17 cellular contexts compared by ENCODE assay signal in the genomic region with DNA sequence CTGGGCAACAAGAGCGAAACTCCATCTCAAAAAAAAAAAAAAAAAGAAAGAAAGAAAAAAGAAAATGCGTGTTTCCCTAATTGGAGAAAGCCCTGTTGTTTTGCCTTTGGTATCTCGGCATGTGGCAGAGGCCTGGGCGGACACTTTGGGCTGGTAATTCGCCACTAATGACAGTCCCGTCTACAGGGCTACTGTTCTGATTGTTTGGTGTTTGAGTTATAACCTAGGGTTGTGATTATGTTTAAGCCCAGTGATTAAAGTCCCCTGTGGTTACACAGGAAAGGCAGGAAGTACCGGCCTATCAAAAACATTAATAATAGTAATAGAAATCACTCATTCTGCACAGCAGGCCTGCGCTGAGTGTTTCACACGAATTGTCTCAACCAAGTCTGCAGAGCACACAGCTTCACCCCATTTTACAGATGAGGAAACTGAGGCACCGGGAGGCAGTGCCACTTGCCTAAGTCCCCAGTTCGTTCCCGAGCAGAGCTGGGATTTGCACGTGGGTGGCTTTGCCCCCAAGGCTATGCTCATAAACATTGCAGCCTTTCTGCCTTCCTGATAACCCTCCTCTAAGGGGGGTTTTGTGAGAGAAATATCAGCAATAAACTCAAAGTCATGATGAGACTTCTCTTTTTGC. TPM values are rescaled to one million over a fixed set of nuclear protein-coding genes. Genes with fewer than 3 reads are reported as not detected.
A peak's percentile ranks its signal among the peaks of the same experiment; 100 is the strongest.
DNase-seq lines count a peak whose midpoint lies in the region; ATAC-seq and TF ChIP-seq lines count a peak whose summit lies in the region.
"Had no signal": no experiment of that assay in that cellular context is flagged by ENCODE, and none has a peak within 500 bp of the region (broad histone marks: within the 10 kb centered on the region; RNA-seq: fewer than 3 reads in every experiment).

No MANE protein-coding gene starts in this region.

- H3K27me3 ChIP-seq in A673 (replicated peaks; ENCODE audit: insufficient read depth, low read depth, low read length, poor library complexity) (no peaks in the 10 kb centered on the region), lower lobe of right lung (ENCODE audit: low read depth) (no peaks in the 10 kb centered on the region)
- H3K27me3 ChIP-seq: right lobe of liver had no signal

- H3K4me1 Mint-ChIP-seq in chondrocyte (ENCODE audit: low read depth), result peaks cover 48% of the 10 kb centered on the region

- POLR2A ChIA-PET in A673 (lab: Charles Lee; ENCODE audit: low non-redundant PET), result interaction anchor here (0.5 kb wide), 1 partner anchor 20 kb away, joined by 5 read pairs; no protein-coding TSS in a partner anchor

- no peaks in the 10 kb centered on the region for H3K27me3 Mint-ChIP-seq in chondrocyte (ENCODE audit: low read depth)

- BruUV-seq in A673 (replicated peaks; lab: Mats Ljungman, UMichigan), result no TSS peak

- no peak for ATAC-seq in lower lobe of right lung
- ATAC-seq in GM18867 (IDR thresholded peaks at IDR 0.05; ENCODE audit: unreplicated experiment), result no peak
- ATAC-seq: activated CD4-positive, CD25-positive, alpha-beta regulatory T cell treated with anti-CD3 and anti-CD28 coated beads, Interleukin-2, amount 50 U/mL, for 24 hours; stimulated activated effector memory CD8-positive, alpha-beta T cell treated with anti-CD3 and anti-CD28 coated beads, Interleukin-12 subunit alpha, Interleukin-12 subunit beta, amount 100 ng/mL, for 72 hours had no signal

- DNase-seq in A673 (ENCODE audit: low spot score) (peak; percentile 90), NCI-H1417 treated with DMSO at 0.1 percent for 48 hours (lab: John Stamatoyannopoulos, UW) (peak; percentile 34), chondrocyte (ENCODE audit: low spot score) (peak; percentile 29), lower lobe of right lung (peak; percentile 28), cerebellar nuclear complex (lab: John Stamatoyannopoulos, UW) (no peak), kidney tubule cell (ENCODE audit: low spot score) (no peak), COLO829 (ENCODE audit: low spot score) (no peak)
- DNase-seq: DMS 273 treated with DMSO at 0.1 percent for 48 hours, GM23248, NCI-H1092, nephron progenitor cell, T-helper 1 cell had no signal

- H3K9me3 ChIP-seq in A673 (ENCODE audit: low read depth, low read length, poor library complexity, severe bottlenecking) (no peaks in the 10 kb centered on the region), lower lobe of right lung (no peaks in the 10 kb centered on the region)
- H3K9me3 ChIP-seq: right lobe of liver had no signal

- peaks cover 64% of the 10 kb centered on the region for H3K4me1 ChIP-seq in A673 (ENCODE audit: insufficient read depth, low read length, poor library complexity, severe bottlenecking)
- H3K4me1 ChIP-seq in lower lobe of right lung, result peaks cover 71% of the 10 kb centered on the region

- no peak overlapping the region for H3K27ac Mint-ChIP-seq in chondrocyte (ENCODE audit: unreplicated experiment)
- H3K27ac Mint-ChIP-seq: nephron progenitor cell; stimulated activated effector memory CD8-positive, alpha-beta T cell treated with anti-CD3 and anti-CD28 coated beads, Interleukin-12 subunit alpha, Interleukin-12 subunit beta, amount 100 ng/mL, for 72 hours had no signal

- H3K4me3 ChIP-seq in A673 (ENCODE audit: low read depth, low read length, poor library complexity, severe bottlenecking) (no peak overlapping the region), lower lobe of right lung (no peak overlapping the region)
- H3K4me3 ChIP-seq: GM23248, PC-9, right lobe of liver had no signal

- H3K36me3 Mint-ChIP-seq in chondrocyte (ENCODE audit: low read depth), result no peaks in the 10 kb centered on the region

- no peaks in the 10 kb centered on the region for H3K36me3 ChIP-seq in A673 (ENCODE audit: insufficient read depth, low read length, poor library complexity, severe bottlenecking)
- no peaks in the 10 kb centered on the region for H3K36me3 ChIP-seq in lower lobe of right lung
- H3K36me3 ChIP-seq: right lobe of liver had no signal

- no peak overlapping the region for H3K27ac ChIP-seq in A673 (ENCODE audit: low read depth, low read length, poor library complexity, severe bottlenecking)
- peak overlapping the region; percentile 74 for H3K27ac ChIP-seq in lower lobe of right lung
- H3K27ac ChIP-seq: GM23248, PC-9 had no signal

- TF ChIP-seq CTCF in A673 (conservative IDR thresholded peaks at IDR 0.05; ENCODE audit: low read depth, low read length) (no peak), chondrocyte (IDR thresholded peaks at IDR 0.05) (no peak), lower lobe of right lung (IDR thresholded peaks at IDR 0.05) (no peak)

- H3K9me3 Mint-ChIP-seq in chondrocyte (ENCODE audit: low read depth), result no peaks in the 10 kb centered on the region
- H3K9me3 Mint-ChIP-seq: nephron progenitor cell; stimulated activated effector memory CD8-positive, alpha-beta T cell treated with anti-CD3 and anti-CD28 coated beads, Interleukin-12 subunit alpha, Interleukin-12 subunit beta, amount 100 ng/mL, for 72 hours had no signal

- CTCF ChIA-PET in A673 (lab: Charles Lee), result no interaction called here

- intact Hi-C loops in A673 (cut with micrococcal nuclease; ENCODE audit: unreplicated experiment) (no loop called here), lower lobe of right lung (cut with DNase I) (no loop called here)

- no peak overlapping the region for H3K4me3 Mint-ChIP-seq in chondrocyte (ENCODE audit: unreplicated experiment)
- H3K4me3 Mint-ChIP-seq: nephron progenitor cell; stimulated activated effector memory CD8-positive, alpha-beta T cell treated with anti-CD3 and anti-CD28 coated beads, Interleukin-12 subunit alpha, Interleukin-12 subunit beta, amount 100 ng/mL, for 72 hours had no signal

RNA-seq across cellular contexts. Expression of gene GRAMD4, which starts 39.1 kb away (rescaled TPM):
- total RNA-seq in A673 (2021) (18.4 and 21.3 TPM in 2 replicates), chondrocyte (23.8 to 44.8 TPM (median 31.7 TPM) in 3 replicates), lower lobe of right lung (58.1 TPM)

RNA-seq across cellular contexts. Expression of gene CELSR1, which starts 43.6 kb away (rescaled TPM):
- 2.3 and 3.5 TPM in 2 replicates for total RNA-seq in A673 (2021)
- total RNA-seq in chondrocyte, result 27.9 to 42.7 TPM (median 29.8 TPM) in 3 replicates
- 51.8 TPM for total RNA-seq in lower lobe of right lung

Comparison
In these comparisons a context has a peak if more than half of its experiments do, and no peak if none do; other contexts are left out.
1. DNase-seq: peak in A673 (single experiment), NCI-H1417 treated with DMSO at 0.1 percent for 48 hours (single experiment), chondrocyte (single experiment) and lower lobe of right lung (single experiment); none in cerebellar nuclear complex (0 of 2), kidney tubule cell (single experiment) and COLO829 (single experiment).